10 cellular contexts compared by ENCODE assay signal in genomic region chr21:43355925-43356289, GRCh38.
A peak's percentile ranks its signal among the peaks of the same experiment; 100 is the strongest.
DNase-seq lines count a peak whose midpoint lies in the region; ATAC-seq, FAIRE-seq and TF ChIP-seq lines count a peak whose summit lies in the region.
"Had no signal": no experiment of that assay in that cellular context is flagged by ENCODE, and none has a peak within 500 bp of the region (broad histone marks: within the 10 kb centered on the region; RNA-seq: fewer than 3 reads in every experiment).

No MANE protein-coding gene starts in this region.

- no peak overlapping the region for H3K27ac Mint-ChIP-seq in CD8-positive, alpha-beta T cell
- H3K27ac Mint-ChIP-seq in H9, result no peak overlapping the region
- H3K27ac Mint-ChIP-seq in activated B cell treated with CpG ODN at 0.5 μM for 24 hours, result no peak overlapping the region

- H3K4me1 ChIP-seq in A549 (no peaks in the 10 kb centered on the region; the same call in 2 of the 3 replicates), H9 (ENCODE audit: insufficient read depth, low read length) (no peaks in the 10 kb centered on the region)
- peaks cover 1% of the 10 kb centered on the region for H3K4me1 ChIP-seq in CD8-positive, alpha-beta T cell (ENCODE audit: insufficient read depth, low read length)

- no peak overlapping the region for H3K4me3 ChIP-seq in A549
- H3K4me3 ChIP-seq in CD8-positive, alpha-beta T cell (ENCODE audit: low read depth, low read length), result no peak overlapping the region
- H3K4me3 ChIP-seq: gastrocnemius medialis had no signal

- H3K23me2 ChIP-seq in H9 (ENCODE audit: insufficient read length, low read depth, low read length, poor library complexity, severe bottlenecking), result no peaks in the 10 kb centered on the region

- no peak overlapping the region for H3K18ac ChIP-seq in H9 (ENCODE audit: insufficient read length, low read depth, low read length)

- peak; percentile 52 to 56; a peak in 4 of 6 replicates for ATAC-seq in A549
- ATAC-seq in CD8-positive, alpha-beta T cell, result peak; percentile 21
- ATAC-seq in activated B cell treated with CpG ODN at 0.5 μM for 24 hours (ENCODE audit: low read depth), result peak; percentile 20

- H3K27me3 Mint-ChIP-seq in CD8-positive, alpha-beta T cell (ENCODE audit: low read depth), result no peaks in the 10 kb centered on the region
- H3K27me3 Mint-ChIP-seq in H9 (ENCODE audit: low read depth), result peaks cover under 1% of the 10 kb centered on the region
- no peaks in the 10 kb centered on the region for H3K27me3 Mint-ChIP-seq in activated B cell treated with CpG ODN at 0.5 μM for 24 hours

- POLR2A ChIA-PET in A549 (lab: Yijun Ruan, JAX) (no interaction called here), activated B cell treated with CpG ODN at 0.5 μM for 24 hours (lab: Charles Lee) (interaction anchor here (1.7 kb wide), 1 partner anchor 14 kb away, joined by 6 read pairs; no protein-coding TSS in a partner anchor)
- POLR2A ChIA-PET in CD8-positive, alpha-beta T cell (lab: Charles Lee), result no interaction called here

- H3K27me3 ChIP-seq in CD8-positive, alpha-beta T cell (ENCODE audit: insufficient read depth, low read length), result no peaks in the 10 kb centered on the region
- no peaks in the 10 kb centered on the region for H3K27me3 ChIP-seq in H9 (ENCODE audit: insufficient read depth, low read length)

- H3K4me1 Mint-ChIP-seq in CD8-positive, alpha-beta T cell (ENCODE audit: low read depth), result peaks cover 2% of the 10 kb centered on the region
- peaks cover 3 to 25% of the 10 kb centered on the region in 2 experiments for H3K4me1 Mint-ChIP-seq in H9
- peaks cover 64% of the 10 kb centered on the region for H3K4me1 Mint-ChIP-seq in activated B cell treated with CpG ODN at 0.5 μM for 24 hours

- H2BK12ac ChIP-seq in H9 (ENCODE audit: insufficient read length, low read depth, low read length), result no peak overlapping the region

- H2BK5ac ChIP-seq in H9 (ENCODE audit: insufficient read length, low read length), result no peak overlapping the region

- no peak overlapping the region for H2AK5ac ChIP-seq in H9 (ENCODE audit: insufficient read length, low read length)

- no peak overlapping the region for H4K91ac ChIP-seq in H9 (ENCODE audit: insufficient read length, low read depth, low read length)

- no peaks in the 10 kb centered on the region for H3K36me3 ChIP-seq in CD8-positive, alpha-beta T cell (ENCODE audit: insufficient read depth, low read length)
- H3K36me3 ChIP-seq: gastrocnemius medialis had no signal

- H3K9me3 Mint-ChIP-seq in CD8-positive, alpha-beta T cell, result no peaks in the 10 kb centered on the region
- H3K9me3 Mint-ChIP-seq in H9 (no peaks in the 10 kb centered on the region), activated B cell treated with CpG ODN at 0.5 μM for 24 hours (no peaks in the 10 kb centered on the region)

- H2AFZ ChIP-seq in H9 (ENCODE audit: low read length), result no peak overlapping the region

- H3K9me3 ChIP-seq in A549 (no peaks in the 10 kb centered on the region), H9 (ENCODE audit: control insufficient read depth, low read depth, low read length) (no peaks in the 10 kb centered on the region)
- H3K9me3 ChIP-seq in CD8-positive, alpha-beta T cell (ENCODE audit: low read length), result no peaks in the 10 kb centered on the region
- H3K9me3 ChIP-seq: gastrocnemius medialis had no signal

- no peak overlapping the region for H3K56ac ChIP-seq in H9 (ENCODE audit: insufficient read length, low read depth, low read length)

- H3K79me1 ChIP-seq in H9 (ENCODE audit: insufficient read depth, low read depth, low read length, poor library complexity, severe bottlenecking), result no peaks in the 10 kb centered on the region

- 0 out of 5 replicates have a peak, but pooled peaks of 1 of the 2 experiments have one; percentile 3 for TF ChIP-seq RAD21 in A549 (conservative IDR thresholded peaks at IDR 0.05 in 1 of 2, IDR thresholded peaks at IDR 0.05 in 1 of 2)

- H2BK15ac ChIP-seq in H9 (ENCODE audit: low read depth, low read length), result no peak overlapping the region

- no peak overlapping the region for H4K8ac ChIP-seq in H9 (replicated peaks; ENCODE audit: insufficient read length, low read depth, low read length)

- H3K27ac ChIP-seq in A549, result peak overlapping the region in 1 of 2 experiments; percentile 32; a peak in 3 of 6 replicates
- H3K27ac ChIP-seq in CD8-positive, alpha-beta T cell (ENCODE audit: low read depth, low read length), result no peak overlapping the region
- no peak overlapping the region for H3K27ac ChIP-seq in H9 (ENCODE audit: insufficient read length, low read depth, low read length)
- H3K27ac ChIP-seq: gastrocnemius medialis had no signal

- H3K9ac ChIP-seq in H9 (ENCODE audit: extremely low read depth, insufficient read length, low read length), result no peak overlapping the region

- no peaks in the 10 kb centered on the region for H3K79me2 ChIP-seq in H9 (ENCODE audit: insufficient read depth, low read length)

- no peak overlapping the region for H3K4me2 ChIP-seq in A549
- H3K4me2 ChIP-seq in H9 (ENCODE audit: insufficient read depth, insufficient read length, low read length), result no peak overlapping the region

- CTCF ChIA-PET in A549 (lab: Yijun Ruan, JAX) (no interaction called here), activated B cell treated with CpG ODN at 0.5 μM for 24 hours (lab: Charles Lee) (no interaction called here)
- CTCF ChIA-PET in CD8-positive, alpha-beta T cell (lab: Charles Lee), result no interaction called here

- no peak for TF ChIP-seq CTCF in A549 (IDR thresholded peaks at IDR 0.05)
- TF ChIP-seq CTCF in CD8-positive, alpha-beta T cell (IDR thresholded peaks at IDR 0.05), result no peak
- peak; percentile 28; the same call in 1 of the 3 replicates for TF ChIP-seq CTCF in H9 (conservative IDR thresholded peaks at IDR 0.05)
- TF ChIP-seq CTCF in activated B cell treated with CpG ODN at 0.5 μM for 24 hours (IDR thresholded peaks at IDR 0.05), result no peak

- DNase-seq in A549 (ENCODE audit: low read depth in 1 of 2, low spot score in 1 of 2) (no peak), H9 (peak; percentile 42), activated B cell treated with CpG ODN at 0.5 μM for 24 hours (no peak), NCI-H526 treated with DMSO at 0.1 percent for 48 hours (lab: John Stamatoyannopoulos, UW) (no peak), KG1 (lab: John Stamatoyannopoulos, UW) (no peak)
- DNase-seq in CD8-positive, alpha-beta T cell, result no peak
- no peak for DNase-seq in stimulated activated CD8-positive, alpha-beta memory T cell treated with anti-CD3 and anti-CD28 coated beads, Interleukin-4, amount 100 ng/mL, for 48 hours
- DNase-seq: effector CD4-positive, alpha-beta T cell; gastrocnemius medialis had no signal

- H3K14ac ChIP-seq in H9 (ENCODE audit: insufficient read depth, low read length), result no peak overlapping the region

- no peak for TF ChIP-seq EP300 in A549 (IDR thresholded peaks at IDR 0.05)

- no peak overlapping the region for H3K23ac ChIP-seq in H9 (ENCODE audit: insufficient read length, low read depth, low read length)

- no peak overlapping the region for H2BK120ac ChIP-seq in H9 (ENCODE audit: low read depth, low read length, poor library complexity, severe bottlenecking)

- no peak overlapping the region for H3T11ph ChIP-seq in H9 (ENCODE audit: low read length)

- H2BK20ac ChIP-seq in H9 (ENCODE audit: low read depth, low read length, poor library complexity, severe bottlenecking), result no peak overlapping the region

- H3K4me3 Mint-ChIP-seq in CD8-positive, alpha-beta T cell, result no peak overlapping the region
- H3K4me3 Mint-ChIP-seq in H9 (no peak overlapping the region), activated B cell treated with CpG ODN at 0.5 μM for 24 hours (no peak overlapping the region)

- no peak overlapping the region for H4K5ac ChIP-seq in H9 (ENCODE audit: insufficient read length, low read depth, low read length)

- TF ChIP-seq POLR2A in A549 (IDR thresholded peaks at IDR 0.05; ENCODE audit: low read length), result no peak

- FAIRE-seq in A549 (lab: Jason Lieb, UNC), result no peak
- FAIRE-seq: islet of Langerhans had no signal

- H3K4ac ChIP-seq in H9 (ENCODE audit: low read depth, low read length), result no peak overlapping the region

- no CpG with 5 or more reads among the region's 7 CpGs for WGBS in A549 (ENCODE audit: missing lambda C conversion rate)
- WGBS in H9 (ENCODE audit: extremely low coverage, insufficient read length, low lambda C conversion rate), result no CpG with 5 or more reads among the region's 7 CpGs

- intact Hi-C loops in CD8-positive, alpha-beta T cell (cut with DNase I, micrococcal nuclease), result loop anchor here in 1 of 2 experiments (10.0 kb wide), 1 partner anchor 289 kb away; no protein-coding TSS in a partner anchor
- intact Hi-C loops in activated B cell treated with CpG ODN at 0.5 μM for 24 hours (cut with micrococcal nuclease), result no loop called here

- H3K36me3 Mint-ChIP-seq in CD8-positive, alpha-beta T cell, result no peaks in the 10 kb centered on the region
- H3K36me3 Mint-ChIP-seq in H9 (ENCODE audit: insufficient read depth in 1 of 3, low read depth in 3 of 3), result no peaks in the 10 kb centered on the region
- no peaks in the 10 kb centered on the region for H3K36me3 Mint-ChIP-seq in activated B cell treated with CpG ODN at 0.5 μM for 24 hours (ENCODE audit: low read depth)

- H4K20me1 ChIP-seq in H9 (ENCODE audit: control insufficient read depth, insufficient read depth, insufficient read length), result no peaks in the 10 kb centered on the region

TF ChIP-seq in A549, 52 proteins besides CTCF, POLR2A, EP300 and RAD21 (continues in another document):
- TF ChIP-seq HDAC2 (IDR thresholded peaks at IDR 0.05) (no peak), ZC3H11A (IDR thresholded peaks at IDR 0.05) (no peak), HOXB13 (CRISPR knock-in tag; IDR thresholded peaks at IDR 0.05; ENCODE audit: low read depth) (no peak), RCOR1 (IDR thresholded peaks at IDR 0.05; ENCODE audit: low read depth, low read length) (no peak), FOSL2 (IDR thresholded peaks at IDR 0.05) (no peak), FOSL2 (CRISPR knock-in tag; IDR thresholded peaks at IDR 0.05) (no peak), RNF2 (IDR thresholded peaks at IDR 0.05; ENCODE audit: borderline replicate concordance, low read depth) (no peak)
- TF ChIP-seq, protein P1, sequence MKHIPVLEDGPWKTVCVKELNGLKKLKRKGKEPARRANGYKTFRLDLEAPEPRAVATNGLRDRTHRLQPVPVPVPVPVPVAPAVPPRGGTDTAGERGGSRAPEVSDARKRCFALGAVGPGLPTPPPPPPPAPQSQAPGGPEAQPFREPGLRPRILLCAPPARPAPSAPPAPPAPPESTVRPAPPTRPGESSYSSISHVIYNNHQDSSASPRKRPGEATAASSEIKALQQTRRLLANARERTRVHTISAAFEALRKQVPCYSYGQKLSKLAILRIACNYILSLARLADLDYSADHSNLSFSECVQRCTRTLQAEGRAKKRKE (CRISPR knock-in tag; IDR thresholded peaks at IDR 0.05; ENCODE audit: low read depth), result no peak
- TF ChIP-seq, protein P2, sequence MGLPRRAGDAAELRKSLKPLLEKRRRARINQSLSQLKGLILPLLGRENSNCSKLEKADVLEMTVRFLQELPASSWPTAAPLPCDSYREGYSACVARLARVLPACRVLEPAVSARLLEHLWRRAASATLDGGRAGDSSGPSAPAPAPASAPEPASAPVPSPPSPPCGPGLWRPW (IDR thresholded peaks at IDR 0.05), result no peak
